18 cellular contexts compared by ENCODE assay signal in the genomic region with DNA sequence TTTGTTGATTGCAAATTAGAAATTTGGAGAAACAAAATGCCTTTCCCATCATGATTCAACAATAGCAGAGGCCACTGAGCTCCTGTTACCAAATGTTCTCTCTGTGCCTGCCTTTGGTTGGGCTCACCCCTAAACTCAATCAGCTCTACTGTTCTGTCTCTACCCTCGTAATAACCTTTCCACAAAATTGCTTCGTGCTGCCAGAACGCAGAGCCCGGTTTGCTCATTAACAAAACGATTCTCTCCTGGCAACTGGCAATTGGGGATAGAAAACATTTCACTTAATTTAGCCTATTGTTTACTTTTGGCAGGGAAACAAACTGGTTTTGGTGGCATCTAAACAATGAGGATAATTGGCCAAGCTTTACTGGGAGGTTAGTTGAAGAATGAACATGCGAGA. TPM values are rescaled to one million over a fixed set of nuclear protein-coding genes. Genes with fewer than 3 reads are reported as not detected.
"Had no signal": no experiment of that assay in that cellular context is flagged by ENCODE, and none has a peak within 500 bp of the region (broad histone marks: within the 10 kb centered on the region; RNA-seq: fewer than 3 reads in every experiment).

No MANE protein-coding gene starts in this region.

- ATAC-seq: activated CD4-positive, alpha-beta T cell treated with anti-CD3 and anti-CD28 coated beads for 36 hours; foreskin keratinocyte; left colon; right cardiac atrium; T-helper 17 cell had no signal

- H3K27ac Mint-ChIP-seq: activated CD4-positive, alpha-beta memory T cell treated with anti-CD3 and anti-CD28 coated beads, Interleukin-2, amount 10 ng/mL, durations not matched to agents 7 days and 5 days; activated CD4-positive, alpha-beta T cell treated with anti-CD3 and anti-CD28 coated beads for 36 hours; activated naive CD4-positive, alpha-beta T cell treated with anti-CD3 and anti-CD28 coated beads, Interleukin-2, amount 50 U/mL, for 24 hours; immature natural killer cell; T-helper 17 cell had no signal

- H3K27me3 Mint-ChIP-seq: activated CD4-positive, alpha-beta memory T cell treated with anti-CD3 and anti-CD28 coated beads, Interleukin-2, amount 10 ng/mL, durations not matched to agents 7 days and 5 days; activated naive CD4-positive, alpha-beta T cell treated with anti-CD3 and anti-CD28 coated beads, Interleukin-2, amount 50 U/mL, for 24 hours had no signal

- H3K4me3 ChIP-seq: lung, transverse colon had no signal

- H3K36me3 ChIP-seq: brain microvascular endothelial cell, transverse colon had no signal

- DNase-seq: activated CD4-positive, alpha-beta memory T cell treated with anti-CD3 and anti-CD28 coated beads, Interleukin-2, amount 10 ng/mL, durations not matched to agents 7 days and 5 days; activated CD4-positive, alpha-beta T cell treated with anti-CD3 and anti-CD28 coated beads for 36 hours; activated CD8-positive, alpha-beta memory T cell treated with anti-CD3 and anti-CD28 coated beads, Interleukin-2, amount 50 U/mL, for 4 hours; activated effector memory CD4-positive, alpha-beta T cell treated with anti-CD3 and anti-CD28 coated beads, Interleukin-2, amount 50 U/mL, for 16 hours; activated T-cell treated with anti-CD3 and anti-CD28 coated beads, Interleukin-2, amount 50 U/mL, for 48 hours; brain microvascular endothelial cell; effector CD8-positive, alpha-beta T cell; foreskin keratinocyte; immature natural killer cell; left colon; right cardiac atrium; small intestine; stimulated activated CD4-positive, alpha-beta T cell treated with anti-CD3 and anti-CD28 coated beads, Interleukin-4, amount 100 ng/mL, for 24 hours; stimulated activated naive CD4-positive, alpha-beta T cell; T-helper 17 cell; transverse colon had no signal

- H3K27ac ChIP-seq: brain microvascular endothelial cell, foreskin keratinocyte, transverse colon had no signal

- H3K36me3 Mint-ChIP-seq: activated naive CD4-positive, alpha-beta T cell treated with anti-CD3 and anti-CD28 coated beads, Interleukin-2, amount 50 U/mL, for 24 hours; immature natural killer cell had no signal

- H3K4me1 ChIP-seq: foreskin keratinocyte, transverse colon had no signal

- H3K4me3 Mint-ChIP-seq: activated CD4-positive, alpha-beta memory T cell treated with anti-CD3 and anti-CD28 coated beads, Interleukin-2, amount 10 ng/mL, durations not matched to agents 7 days and 5 days; activated CD4-positive, alpha-beta T cell treated with anti-CD3 and anti-CD28 coated beads for 36 hours; activated naive CD4-positive, alpha-beta T cell treated with anti-CD3 and anti-CD28 coated beads, Interleukin-2, amount 50 U/mL, for 24 hours; immature natural killer cell; T-helper 17 cell had no signal

- H3K9me3 Mint-ChIP-seq: activated CD4-positive, alpha-beta memory T cell treated with anti-CD3 and anti-CD28 coated beads, Interleukin-2, amount 10 ng/mL, durations not matched to agents 7 days and 5 days; activated naive CD4-positive, alpha-beta T cell treated with anti-CD3 and anti-CD28 coated beads, Interleukin-2, amount 50 U/mL, for 24 hours; immature natural killer cell had no signal

- H3K9me3 ChIP-seq: transverse colon had no signal

- H3K27me3 ChIP-seq: brain microvascular endothelial cell, foreskin keratinocyte, transverse colon had no signal

RNA-seq across cellular contexts. Expression of a gene that starts 56.7 kb away (rescaled TPM):
- total RNA-seq: T-helper 17 cell had no signal
